Comparison of ENCODE assay signal across 8 cellular contexts in genomic region chr9:4762108-4762888, GRCh38. TPM values are rescaled to one million over a fixed set of nuclear protein-coding genes. Genes with fewer than 3 reads are reported as not detected.
DNase-seq lines count a peak whose midpoint lies in the region; ATAC-seq and TF ChIP-seq lines count a peak whose summit lies in the region.

No MANE protein-coding gene starts in this region.

- H3K27ac Mint-ChIP-seq in osteocyte (ENCODE audit: unreplicated experiment): peak overlapping the region; percentile 61

- H3K4me3 ChIP-seq in DOHH2 (ENCODE audit: low read length) (peak overlapping the region; percentile 54), SJCRH30 (peak overlapping the region; percentile 17), tibial artery (peak overlapping the region; percentile 26 to 43)
- H3K4me3 ChIP-seq in Jurkat, Clone E6-1 (ENCODE audit: low read length): no peak overlapping the region

- H3K9me3 Mint-ChIP-seq in osteocyte (ENCODE audit: unreplicated experiment): no peaks in the 10 kb centered on the region

- H3K27ac ChIP-seq in DOHH2 (ENCODE audit: low read depth, low read length) (no peak overlapping the region), SJCRH30 (no peak overlapping the region), tibial artery (peak overlapping the region; percentile 44 to 66)

- H3K4me1 ChIP-seq in DOHH2 (ENCODE audit: control insufficient read depth, low read length) (peaks cover 19% of the 10 kb centered on the region), SJCRH30 (no peaks in the 10 kb centered on the region), tibial artery (peaks cover 0 to 19% (median 15%) of the 10 kb centered on the region in 4 donors)

- TF ChIP-seq CTCF in DOHH2 (IDR thresholded peaks at IDR 0.05; ENCODE audit: low read depth, low read length, poor library complexity, severe bottlenecking): peak; percentile 76
- TF ChIP-seq CTCF in osteocyte (IDR thresholded peaks at IDR 0.05): peak; percentile 88
- peak; percentile 77 to 83 for TF ChIP-seq CTCF in tibial artery (IDR thresholded peaks at IDR 0.05)

- peak; percentile 77 for DNase-seq in Jurkat, Clone E6-1 (ENCODE audit: low read depth, low spot score)
- DNase-seq in SJCRH30 (peak; percentile 29 to 70), glomerular endothelial cell (ENCODE audit: extremely low read depth, low read depth, low spot score) (peak; percentile 39), osteocyte (ENCODE audit: extremely low spot score, unreplicated experiment) (no peak), tibial artery (peak; percentile 80 to 84)
- peak; percentile 82 for DNase-seq in activated naive CD4-positive, alpha-beta T cell treated with Interleukin-2 at 50 U/mL for 16 hours

- no peaks in the 10 kb centered on the region for H3K9me2 ChIP-seq in DOHH2 (replicated peaks; ENCODE audit: control insufficient read depth, low read length)

- H3K4me2 ChIP-seq in DOHH2 (ENCODE audit: low read length): peak overlapping the region; percentile 62

- H3K9me3 ChIP-seq in DOHH2 (ENCODE audit: control insufficient read depth, insufficient read depth, low read length) (no peaks in the 10 kb centered on the region), SJCRH30 (replicated peaks) (no peaks in the 10 kb centered on the region), tibial artery (no peaks in the 10 kb centered on the region)

- peak overlapping the region; percentile 61 for H3K4me3 Mint-ChIP-seq in osteocyte (ENCODE audit: unreplicated experiment)

- peak; percentile 83 for ATAC-seq in GM21717 (IDR thresholded peaks at IDR 0.05; ENCODE audit: unreplicated experiment)

- no peaks in the 10 kb centered on the region for H3F3A ChIP-seq in DOHH2 (ENCODE audit: control insufficient read depth, insufficient read depth)

- peaks cover 2% of the 10 kb centered on the region for H3K27me3 Mint-ChIP-seq in osteocyte (ENCODE audit: unreplicated experiment)

- H3K27me3 ChIP-seq in DOHH2 (ENCODE audit: control insufficient read depth, low read length) (0 out of 2 replicates have a peak, but pooled peaks cover 3% of the 10 kb centered on the region), SJCRH30 (no peaks in the 10 kb centered on the region), tibial artery (no peaks in the 10 kb centered on the region)

- H3K36me3 Mint-ChIP-seq in osteocyte (ENCODE audit: unreplicated experiment): no peaks in the 10 kb centered on the region

- no peaks in the 10 kb centered on the region for H3K79me2 ChIP-seq in DOHH2 (ENCODE audit: control insufficient read depth, low read length)

- H3K36me3 ChIP-seq in DOHH2 (ENCODE audit: control insufficient read depth, low read length) (no peaks in the 10 kb centered on the region), SJCRH30 (no peaks in the 10 kb centered on the region), tibial artery (no peaks in the 10 kb centered on the region)

- peaks cover 18% of the 10 kb centered on the region for H3K4me1 Mint-ChIP-seq in osteocyte (ENCODE audit: unreplicated experiment)

- intact Hi-C loops in tibial artery (cut with DNase I; ENCODE audit: low total_unique reads): loop anchor here (5.0 kb wide), 1 partner anchor 225 kb away; the partner anchor contains the start of gene JAK2

- no peaks in the 10 kb centered on the region for H4K20me1 ChIP-seq in DOHH2 (ENCODE audit: control insufficient read depth, insufficient read depth, low read depth, low read length)

RNA-seq across cellular contexts. Expression of gene AK3, which starts 21.3 kb away (rescaled TPM):
- polyA plus RNA-seq in Jurkat, Clone E6-1 (2012; ENCODE audit: insufficient read depth, insufficient read length): 41.0 TPM
- 41.0 and 42.2 TPM in 2 replicates for total RNA-seq in SJCRH30 (2014; rRNA removed; shearing (Covaris generic))
- total RNA-seq in glomerular endothelial cell (63.6 and 66.4 TPM in 2 replicates), osteocyte (46.0 and 47.5 TPM in 2 replicates)

RNA-seq across cellular contexts. Expression of gene RCL1, which starts 30.4 kb away (rescaled TPM):
- polyA plus RNA-seq in Jurkat, Clone E6-1 (2012; ENCODE audit: insufficient read depth, insufficient read length): 28.9 TPM
- 23.9 and 27.0 TPM in 2 replicates for total RNA-seq in SJCRH30 (2014; rRNA removed; shearing (Covaris generic))
- total RNA-seq in glomerular endothelial cell (10.7 and 18.3 TPM in 2 replicates), osteocyte (13.0 and 13.4 TPM in 2 replicates)

Comparison
In these comparisons a context has a peak if more than half of its experiments do, and no peak if none do; other contexts are left out.
1. H3K27ac ChIP-seq: peak in tibial artery (2 of 2); none in DOHH2 (single experiment) and SJCRH30 (single experiment).
2. Peak in every context shown above with its lines, with median percentiles within 50 percentile points of each other: CTCF ChIP-seq.